1 cellular context compared by ENCODE assay signal in the genomic region with DNA sequence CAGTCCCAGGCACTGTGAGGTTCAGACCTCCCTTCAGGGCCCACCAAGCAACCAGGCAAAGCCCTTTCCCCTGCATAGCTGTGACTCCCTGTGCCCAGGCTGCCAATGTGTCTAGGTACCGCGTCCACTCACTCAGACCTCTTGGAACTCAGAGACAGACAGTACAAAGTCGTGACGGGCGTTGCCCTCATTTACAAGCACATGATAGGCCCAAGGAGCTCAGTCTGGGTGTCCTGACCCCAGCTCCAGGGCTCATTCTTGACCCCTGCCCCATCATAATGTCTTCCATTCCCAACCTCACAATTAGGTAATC.
TF ChIP-seq lines count a peak whose summit lies in the region.

No MANE protein-coding gene starts in this region.

TF ChIP-seq in H1, 55 proteins besides CTCF, POLR2A, EP300 and RAD21:
- TF ChIP-seq PHF8 (conservative IDR thresholded peaks at IDR 0.05; ENCODE audit: low read depth, low read length) (no peak), SIRT6 (IDR thresholded peaks at IDR 0.05; ENCODE audit: low read length) (no peak), YY1 (IDR thresholded peaks at IDR 0.05; ENCODE audit: low read depth, low read length) (no peak), BCL11A (IDR thresholded peaks at IDR 0.05; ENCODE audit: low read depth in 2 of 2, low read length in 2 of 2) (no peak), SAP30 (IDR thresholded peaks at IDR 0.05; ENCODE audit: insufficient read depth, insufficient replicate concordance, low read length) (no peak), FOSL1 (IDR thresholded peaks at IDR 0.05; ENCODE audit: insufficient read depth, low read depth, low read length) (no peak), TAF1 (IDR thresholded peaks at IDR 0.05; ENCODE audit: low read depth, low read length) (no peak), CBX5 (IDR thresholded peaks at IDR 0.05; ENCODE audit: low read depth, low read length) (no peak), SP2 (IDR thresholded peaks at IDR 0.05; ENCODE audit: low read length) (no peak)
- TF ChIP-seq, protein P1, sequence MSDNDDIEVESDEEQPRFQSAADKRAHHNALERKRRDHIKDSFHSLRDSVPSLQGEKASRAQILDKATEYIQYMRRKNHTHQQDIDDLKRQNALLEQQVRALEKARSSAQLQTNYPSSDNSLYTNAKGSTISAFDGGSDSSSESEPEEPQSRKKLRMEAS (IDR thresholded peaks at IDR 0.05), result no peak
- TF ChIP-seq, protein P2, sequence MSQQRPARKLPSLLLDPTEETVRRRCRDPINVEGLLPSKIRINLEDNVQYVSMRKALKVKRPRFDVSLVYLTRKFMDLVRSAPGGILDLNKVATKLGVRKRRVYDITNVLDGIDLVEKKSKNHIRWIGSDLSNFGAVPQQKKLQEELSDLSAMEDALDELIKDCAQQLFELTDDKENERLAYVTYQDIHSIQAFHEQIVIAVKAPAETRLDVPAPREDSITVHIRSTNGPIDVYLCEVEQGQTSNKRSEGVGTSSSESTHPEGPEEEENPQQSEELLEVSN (IDR thresholded peaks at IDR 0.05), result no peak
